1 cellular context compared by ENCODE assay signal in genomic region chr15:51281368-51281967, GRCh38.
TF ChIP-seq lines count a peak whose summit lies in the region.

No MANE protein-coding gene starts in this region.

TF ChIP-seq in HepG2, 621 proteins besides CTCF, POLR2A, EP300 and RAD21 (continued from another document):
- TF ChIP-seq SALL1 (CRISPR knock-in tag; IDR thresholded peaks at IDR 0.05): 0 out of 2 replicates have a peak, but pooled peaks have one; percentile 14
- no peak for TF ChIP-seq SSRP1 (CRISPR knock-in tag; IDR thresholded peaks at IDR 0.05)
- 0 out of 2 replicates have a peak, but pooled peaks have one; percentile 18 for TF ChIP-seq FOSL2 (CRISPR knock-in tag; IDR thresholded peaks at IDR 0.05)
- peak; percentile 82 for TF ChIP-seq SMC3 (IDR thresholded peaks at IDR 0.05; ENCODE audit: low read length)
- TF ChIP-seq ZNF687 (CRISPR knock-in tag; IDR thresholded peaks at IDR 0.05): peak; percentile 31; the same call in 1 of the 2 replicates
- TF ChIP-seq ZNF263 (CRISPR knock-in tag; IDR thresholded peaks at IDR 0.05): peak; percentile 75
- peak; percentile 71 for TF ChIP-seq PATZ1 (CRISPR knock-in tag; IDR thresholded peaks at IDR 0.05)
- TF ChIP-seq, protein P1, sequence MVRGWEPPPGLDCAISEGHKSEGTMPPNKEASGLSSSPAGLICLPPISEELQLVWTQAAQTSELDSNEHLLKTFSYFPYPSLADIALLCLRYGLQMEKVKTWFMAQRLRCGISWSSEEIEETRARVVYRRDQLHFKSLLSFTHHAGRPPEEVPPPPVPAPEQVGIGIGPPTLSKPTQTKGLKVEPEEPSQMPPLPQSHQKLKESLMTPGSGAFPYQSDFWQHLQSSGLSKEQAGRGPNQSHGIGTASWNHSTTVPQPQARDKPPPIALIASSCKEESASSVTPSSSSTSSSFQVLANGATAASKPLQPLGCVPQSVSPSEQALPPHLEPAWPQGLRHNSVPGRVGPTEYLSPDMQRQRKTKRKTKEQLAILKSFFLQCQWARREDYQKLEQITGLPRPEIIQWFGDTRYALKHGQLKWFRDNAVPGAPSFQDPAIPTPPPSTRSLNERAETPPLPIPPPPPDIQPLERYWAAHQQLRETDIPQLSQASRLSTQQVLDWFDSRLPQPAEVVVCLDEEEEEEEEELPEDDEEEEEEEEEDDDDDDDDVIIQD (CRISPR knock-in tag; IDR thresholded peaks at IDR 0.05; ENCODE audit: low read depth): 0 out of 2 replicates have a peak, but pooled peaks have one; percentile 20
- TF ChIP-seq KDM1A (CRISPR knock-in tag; IDR thresholded peaks at IDR 0.05): no peak
